In the genomic region with DNA sequence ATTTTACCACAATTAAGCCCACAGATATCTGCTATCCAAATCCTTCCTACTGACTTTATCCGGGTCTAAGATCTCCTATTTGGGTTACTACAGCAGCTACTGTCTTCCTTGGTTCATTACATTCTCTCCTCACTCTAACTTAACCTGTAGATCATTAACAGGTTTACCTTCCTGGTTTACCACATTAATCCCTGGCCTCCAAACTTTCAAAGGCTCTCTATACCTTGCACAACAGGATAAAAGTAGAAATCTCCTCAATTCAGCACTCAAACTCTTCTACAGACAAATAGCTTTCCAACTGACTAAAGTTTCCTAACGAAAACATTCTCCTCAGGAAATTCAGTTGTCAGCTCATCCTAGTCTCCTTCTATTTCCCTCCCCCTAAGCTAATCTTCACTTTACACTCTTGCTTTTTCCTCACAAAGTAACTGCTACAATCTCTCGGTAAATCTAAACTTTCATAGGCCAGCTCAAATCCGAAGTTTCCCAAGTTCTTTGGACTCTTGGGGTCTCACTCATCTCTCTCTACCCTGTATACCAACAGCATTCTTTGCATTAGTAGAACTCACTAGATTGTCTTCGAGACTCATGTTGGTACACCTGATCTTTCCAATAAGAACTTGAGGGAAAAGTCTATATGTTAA, we compare ENCODE assay signal across 2 cellular contexts.
TF ChIP-seq lines count a peak whose summit lies in the region.

No MANE protein-coding gene starts in this region.

TF ChIP-seq in SK-N-SH, 30 proteins besides CTCF, POLR2A, EP300 and RAD21 (continued from another document):
- TF ChIP-seq EZH2phosphoT487 (IDR thresholded peaks at IDR 0.05; ENCODE audit: borderline replicate concordance, low read depth) (no peak), SIN3A (IDR thresholded peaks at IDR 0.05; ENCODE audit: borderline replicate concordance, low read depth, low read length) (no peak), RXRA (IDR thresholded peaks at IDR 0.05; ENCODE audit: borderline replicate concordance, low read depth) (no peak), ELF1 (IDR thresholded peaks at IDR 0.05) (no peak), FOSL2 (IDR thresholded peaks at IDR 0.05; ENCODE audit: borderline replicate concordance, low read depth) (no peak), GABPA (IDR thresholded peaks at IDR 0.05; ENCODE audit: low read depth) (no peak), FOXJ3 (CRISPR knock-in tag; IDR thresholded peaks at IDR 0.05) (no peak), YY1 (IDR thresholded peaks at IDR 0.05; ENCODE audit: low read depth) (no peak)
- TF ChIP-seq, protein P1, sequence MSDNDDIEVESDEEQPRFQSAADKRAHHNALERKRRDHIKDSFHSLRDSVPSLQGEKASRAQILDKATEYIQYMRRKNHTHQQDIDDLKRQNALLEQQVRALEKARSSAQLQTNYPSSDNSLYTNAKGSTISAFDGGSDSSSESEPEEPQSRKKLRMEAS (IDR thresholded peaks at IDR 0.05; ENCODE audit: low read depth): no peak
- TF ChIP-seq, protein P2, sequence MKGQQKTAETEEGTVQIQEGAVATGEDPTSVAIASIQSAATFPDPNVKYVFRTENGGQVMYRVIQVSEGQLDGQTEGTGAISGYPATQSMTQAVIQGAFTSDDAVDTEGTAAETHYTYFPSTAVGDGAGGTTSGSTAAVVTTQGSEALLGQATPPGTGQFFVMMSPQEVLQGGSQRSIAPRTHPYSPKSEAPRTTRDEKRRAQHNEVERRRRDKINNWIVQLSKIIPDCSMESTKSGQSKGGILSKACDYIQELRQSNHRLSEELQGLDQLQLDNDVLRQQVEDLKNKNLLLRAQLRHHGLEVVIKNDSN (IDR thresholded peaks at IDR 0.05; ENCODE audit: borderline replicate concordance, low read depth): no peak

TF ChIP-seq in SK-N-SH treated with all-trans-retinoic acid at 6 μM for 48 hours, 23 proteins besides CTCF, POLR2A, EP300 and RAD21 (continued from another document):
- TF ChIP-seq, protein P3, sequence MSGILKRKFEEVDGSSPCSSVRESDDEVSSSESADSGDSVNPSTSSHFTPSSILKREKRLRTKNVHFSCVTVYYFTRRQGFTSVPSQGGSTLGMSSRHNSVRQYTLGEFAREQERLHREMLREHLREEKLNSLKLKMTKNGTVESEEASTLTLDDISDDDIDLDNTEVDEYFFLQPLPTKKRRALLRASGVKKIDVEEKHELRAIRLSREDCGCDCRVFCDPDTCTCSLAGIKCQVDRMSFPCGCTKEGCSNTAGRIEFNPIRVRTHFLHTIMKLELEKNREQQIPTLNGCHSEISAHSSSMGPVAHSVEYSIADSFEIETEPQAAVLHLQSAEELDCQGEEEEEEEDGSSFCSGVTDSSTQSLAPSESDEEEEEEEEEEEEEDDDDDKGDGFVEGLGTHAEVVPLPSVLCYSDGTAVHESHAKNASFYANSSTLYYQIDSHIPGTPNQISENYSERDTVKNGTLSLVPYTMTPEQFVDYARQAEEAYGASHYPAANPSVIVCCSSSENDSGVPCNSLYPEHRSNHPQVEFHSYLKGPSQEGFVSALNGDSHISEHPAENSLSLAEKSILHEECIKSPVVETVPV (CRISPR knock-in tag; IDR thresholded peaks at IDR 0.05): no peak
- TF ChIP-seq ZFP3 (CRISPR knock-in tag; IDR thresholded peaks at IDR 0.05): no peak
- no peak for TF ChIP-seq OSR1 (CRISPR knock-in tag; IDR thresholded peaks at IDR 0.05)
- TF ChIP-seq, protein P4, sequence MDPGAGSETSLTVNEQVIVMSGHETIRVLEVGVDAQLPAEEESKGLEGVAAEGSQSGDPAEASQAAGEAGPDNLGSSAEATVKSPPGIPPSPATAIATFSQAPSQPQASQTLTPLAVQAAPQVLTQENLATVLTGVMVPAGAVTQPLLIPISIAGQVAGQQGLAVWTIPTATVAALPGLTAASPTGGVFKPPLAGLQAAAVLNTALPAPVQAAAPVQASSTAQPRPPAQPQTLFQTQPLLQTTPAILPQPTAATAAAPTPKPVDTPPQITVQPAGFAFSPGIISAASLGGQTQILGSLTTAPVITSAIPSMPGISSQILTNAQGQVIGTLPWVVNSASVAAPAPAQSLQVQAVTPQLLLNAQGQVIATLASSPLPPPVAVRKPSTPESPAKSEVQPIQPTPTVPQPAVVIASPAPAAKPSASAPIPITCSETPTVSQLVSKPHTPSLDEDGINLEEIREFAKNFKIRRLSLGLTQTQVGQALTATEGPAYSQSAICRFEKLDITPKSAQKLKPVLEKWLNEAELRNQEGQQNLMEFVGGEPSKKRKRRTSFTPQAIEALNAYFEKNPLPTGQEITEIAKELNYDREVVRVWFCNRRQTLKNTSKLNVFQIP (CRISPR knock-in tag; IDR thresholded peaks at IDR 0.05; ENCODE audit: borderline replicate concordance, low read depth): no peak
- TF ChIP-seq BACH2 (CRISPR knock-in tag; IDR thresholded peaks at IDR 0.05; ENCODE audit: borderline replicate concordance): no peak
- no peak for TF ChIP-seq ZC3H10 (CRISPR knock-in tag; IDR thresholded peaks at IDR 0.05)
- TF ChIP-seq, protein P5, sequence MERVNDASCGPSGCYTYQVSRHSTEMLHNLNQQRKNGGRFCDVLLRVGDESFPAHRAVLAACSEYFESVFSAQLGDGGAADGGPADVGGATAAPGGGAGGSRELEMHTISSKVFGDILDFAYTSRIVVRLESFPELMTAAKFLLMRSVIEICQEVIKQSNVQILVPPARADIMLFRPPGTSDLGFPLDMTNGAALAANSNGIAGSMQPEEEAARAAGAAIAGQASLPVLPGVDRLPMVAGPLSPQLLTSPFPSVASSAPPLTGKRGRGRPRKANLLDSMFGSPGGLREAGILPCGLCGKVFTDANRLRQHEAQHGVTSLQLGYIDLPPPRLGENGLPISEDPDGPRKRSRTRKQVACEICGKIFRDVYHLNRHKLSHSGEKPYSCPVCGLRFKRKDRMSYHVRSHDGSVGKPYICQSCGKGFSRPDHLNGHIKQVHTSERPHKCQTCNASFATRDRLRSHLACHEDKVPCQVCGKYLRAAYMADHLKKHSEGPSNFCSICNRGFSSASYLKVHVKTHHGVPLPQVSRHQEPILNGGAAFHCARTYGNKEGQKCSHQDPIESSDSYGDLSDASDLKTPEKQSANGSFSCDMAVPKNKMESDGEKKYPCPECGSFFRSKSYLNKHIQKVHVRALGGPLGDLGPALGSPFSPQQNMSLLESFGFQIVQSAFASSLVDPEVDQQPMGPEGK (CRISPR knock-in tag; IDR thresholded peaks at IDR 0.05; ENCODE audit: borderline replicate concordance): no peak
- no peak for TF ChIP-seq TCF4 (CRISPR knock-in tag; IDR thresholded peaks at IDR 0.05; ENCODE audit: borderline replicate concordance)
- no peak for TF ChIP-seq ZFP30 (CRISPR knock-in tag; IDR thresholded peaks at IDR 0.05)
- no peak for TF ChIP-seq ZNF565 (CRISPR knock-in tag; conservative IDR thresholded peaks at IDR 0.05; ENCODE audit: low read depth)
- no peak for TF ChIP-seq ZNF70 (CRISPR knock-in tag; IDR thresholded peaks at IDR 0.05)
- TF ChIP-seq ESRRG (CRISPR knock-in tag; IDR thresholded peaks at IDR 0.05): no peak
- no peak for TF ChIP-seq TOX (CRISPR knock-in tag; IDR thresholded peaks at IDR 0.05; ENCODE audit: borderline replicate concordance)
